ENCODE assay signal across 27 cellular contexts in genomic region chr11:39432929-39433328, GRCh38.
"Had no signal": no experiment of that assay in that cellular context is flagged by ENCODE, and none has a peak within 500 bp of the region (broad histone marks: within the 10 kb centered on the region; RNA-seq: fewer than 3 reads in every experiment).

No MANE protein-coding gene starts in this region.

- H3K36me3 ChIP-seq: stomach, suprapubic skin, thoracic aorta, thyroid gland, tibial artery, tibial nerve, transverse colon, upper lobe of left lung, upper lobe of right lung, uterus, vagina had no signal

- H3K27me3 ChIP-seq: stomach, suprapubic skin, testis, thyroid gland, tibial artery, tibial nerve, transverse colon, upper lobe of left lung, upper lobe of right lung, uterus, vagina had no signal

- DNase-seq: stimulated activated CD4-positive, alpha-beta T cell treated with anti-CD3 and anti-CD28 coated beads, Interleukin-2, amount 100 ng/mL, for 48 hours; stimulated activated CD4-positive, alpha-beta T cell treated with anti-CD3 and anti-CD28 coated beads, Interleukin-4, amount 100 ng/mL, for 1 hour; stimulated activated CD4-positive, alpha-beta T cell treated with anti-CD3 and anti-CD28 coated beads, Interleukin-4, amount 100 ng/mL, for 24 hours; stimulated activated CD4-positive, alpha-beta T cell treated with anti-CD3 and anti-CD28 coated beads, Interleukin-4, amount 100 ng/mL, for 4 hours; stimulated activated CD8-positive, alpha-beta memory T cell treated with anti-CD3 and anti-CD28 coated beads, Interleukin-4, amount 100 ng/mL, for 48 hours; stimulated activated naive B cell treated with anti-CD40 and anti-IgM and Interleukin-4, amounts not matched to agents 10 μg/mL and 1 μg/mL and 100 μg/mL, for 72 hours; stimulated activated naive CD4-positive, alpha-beta T cell; stimulated activated naive CD4-positive, alpha-beta T cell treated with Interleukin-2 at 50 U/mL for 16 hours; stimulated activated naive CD8-positive, alpha-beta T cell treated with anti-CD3 and anti-CD28 coated beads, Interleukin-15, amount 100 ng/mL, for 72 hours; stimulated activated naive CD8-positive, alpha-beta T cell treated with anti-CD3 and anti-CD28 coated beads, Interleukin-15, Interleukin-2, amounts not matched to agents 100 U/mL and 50 U/mL, for 24 hours; stomach; substantia nigra; testis; thyroid gland; tibial artery; transverse colon; trophoblast cell; upper lobe of left lung; upper lobe of right lung; uterus had no signal

- FAIRE-seq: urothelium cell line had no signal

- H3K4me3 ChIP-seq: stomach, suprapubic skin, testis, thoracic aorta, thyroid gland, tibial artery, tibial nerve, transverse colon, upper lobe of left lung, upper lobe of right lung, uterus, vagina had no signal

- H3K4me1 ChIP-seq: stomach, suprapubic skin, testis, thyroid gland, tibial artery, tibial nerve, transverse colon, upper lobe of left lung, upper lobe of right lung, uterus, vagina had no signal

- ATAC-seq: stimulated activated effector memory CD8-positive, alpha-beta T cell treated with anti-CD3 and anti-CD28 coated beads, Interleukin-12 subunit alpha, Interleukin-12 subunit beta, amount 100 ng/mL, for 72 hours; stimulated activated memory B cell treated with anti-CD40 and anti-IgM and Interleukin-4, amounts not matched to agents 10 μg/mL and 1 μg/mL and 100 μg/mL, for 72 hours; stimulated activated naive B cell treated with anti-CD40 and anti-IgM and Interleukin-4, amounts not matched to agents 10 μg/mL and 1 μg/mL and 100 μg/mL, for 72 hours; stimulated activated naive CD8-positive, alpha-beta T cell treated with anti-CD3 and anti-CD28 coated beads, Interleukin-15, amount 100 ng/mL, for 72 hours; stimulated activated naive CD8-positive, alpha-beta T cell treated with anti-CD3 and anti-CD28 coated beads, Interleukin-15, Interleukin-2, amounts not matched to agents 100 U/mL and 50 U/mL, for 24 hours; upper lobe of right lung had no signal

- H3K9me3 ChIP-seq: stomach, suprapubic skin, testis, thoracic aorta, thyroid gland, tibial artery, tibial nerve, transverse colon, upper lobe of left lung, upper lobe of right lung, uterus, vagina had no signal

- H3K27ac ChIP-seq: stomach, suprapubic skin, testis, thoracic aorta, thyroid gland, tibial artery, tibial nerve, transverse colon, upper lobe of left lung, upper lobe of right lung, uterus, vagina had no signal
